ENCODE assay signal across 8 cellular contexts in the genomic region with DNA sequence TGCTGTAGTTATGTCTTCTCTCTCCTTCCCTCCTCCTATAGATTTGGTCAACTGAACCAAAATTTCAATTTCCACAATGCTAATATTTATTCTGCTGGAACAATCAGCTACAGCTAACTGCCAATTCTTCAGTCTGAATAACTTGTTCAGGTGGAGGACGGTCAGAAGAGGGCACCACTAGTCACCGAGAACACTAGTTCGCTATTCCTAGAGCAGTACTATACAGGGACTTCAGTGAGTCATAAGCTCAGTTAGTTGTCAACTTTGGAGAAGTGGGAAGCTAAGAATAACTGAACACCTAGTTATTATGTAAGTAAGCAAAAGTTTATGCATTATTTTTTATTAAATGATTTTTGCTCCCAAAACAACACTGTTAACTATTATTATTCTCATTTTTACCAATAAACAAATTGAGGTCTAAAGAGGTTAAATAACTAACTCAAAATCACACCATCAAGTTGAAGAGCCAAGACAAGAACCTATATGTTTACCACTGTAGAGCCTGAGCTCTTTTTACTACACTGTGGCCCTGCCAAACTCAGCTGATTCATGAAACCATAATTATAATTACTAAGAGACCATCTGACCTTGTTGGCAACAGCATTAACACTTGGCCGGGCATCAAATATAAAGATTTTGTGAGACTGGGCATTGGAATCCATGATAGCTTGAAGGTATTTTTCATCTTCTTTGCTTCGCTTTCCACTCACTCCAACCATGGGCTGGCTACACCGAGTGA. TPM values are rescaled to one million over a fixed set of nuclear protein-coding genes. Genes with fewer than 3 reads are reported as not detected.
DNase-seq lines count a peak whose midpoint lies in the region; ATAC-seq, FAIRE-seq and TF ChIP-seq lines count a peak whose summit lies in the region.

No MANE protein-coding gene starts in this region.

- H3K9me3 Mint-ChIP-seq in CD8-positive, alpha-beta memory T cell = no peaks in the 10 kb centered on the region

- intact Hi-C loops in colonic mucosa (cut with DNase I) = loop anchor here (10.0 kb wide), 2 partner anchors 506 to 546 kb away; a partner anchor contains a TSS
- intact Hi-C loops in right lobe of liver (cut with DNase I) = no loop called here

- no peaks in the 10 kb centered on the region for H3K27me3 Mint-ChIP-seq in CD8-positive, alpha-beta memory T cell

- peak; percentile 48 for FAIRE-seq in HTR-8/SVneo (lab: Jason Lieb, UNC)

- H3K36me3 ChIP-seq in SK-N-MC (ENCODE audit: insufficient read depth, low read length) = peaks cover 19% of the 10 kb centered on the region
- H3K36me3 ChIP-seq in colonic mucosa = no peaks in the 10 kb centered on the region
- H3K36me3 ChIP-seq in right lobe of liver = no peaks in the 10 kb centered on the region
- peaks cover 0 to 38% (median 0%) of the 10 kb centered on the region in 3 donors for H3K36me3 ChIP-seq in tibial nerve
- peaks cover 7% of the 10 kb centered on the region for H3K36me3 ChIP-seq in CD8-positive, alpha-beta memory T cell (ENCODE audit: insufficient read depth, low read length)

- H3K27ac ChIP-seq in SK-N-MC (no peak overlapping the region), colonic mucosa (no peak overlapping the region), right lobe of liver (no peak overlapping the region), tibial nerve (peak overlapping the region in 1 of 4 donors; percentile 28)
- H3K27ac ChIP-seq in CD8-positive, alpha-beta memory T cell (ENCODE audit: low read depth, low read length) = no peak overlapping the region

- H3K4me3 ChIP-seq in SK-N-MC (no peak overlapping the region), colonic mucosa (no peak overlapping the region), right lobe of liver (no peak overlapping the region), tibial nerve (no peak overlapping the region)
- H3K4me3 ChIP-seq in CD8-positive, alpha-beta memory T cell (ENCODE audit: low read length) = no peak overlapping the region

- H3K27me3 ChIP-seq in colonic mucosa (no peaks in the 10 kb centered on the region), right lobe of liver (no peaks in the 10 kb centered on the region), tibial nerve (no peaks in the 10 kb centered on the region)
- H3K27me3 ChIP-seq in CD8-positive, alpha-beta memory T cell (ENCODE audit: insufficient read depth, low read length, poor library complexity, severe bottlenecking) = no peaks in the 10 kb centered on the region

- DNase-seq in Ammon's horn (ENCODE audit: low spot score) (peak; percentile 85), HTR-8/SVneo (ENCODE audit: insufficient read length, low spot score) (peak; percentile 75), SK-N-MC (ENCODE audit: low read depth, low spot score) (peak; percentile 3), colonic mucosa (peak; percentile 49), right lobe of liver (no peak), tibial nerve (ENCODE audit: low spot score in 2 of 2) (peak in 1 of 2 donors; percentile 64)
- no peak for DNase-seq in CD8-positive, alpha-beta memory T cell

- peak in 1 of 2 donors; percentile 31 for TF ChIP-seq EP300 in tibial nerve (IDR thresholded peaks at IDR 0.05)

- H3K9ac ChIP-seq in SK-N-MC (ENCODE audit: insufficient read length) (no peak overlapping the region), colonic mucosa (ENCODE audit: low read depth in 2 of 2, low read length in 2 of 2) (no peak overlapping the region)

- peak; percentile 33 for TF ChIP-seq CTCF in colonic mucosa (IDR thresholded peaks at IDR 0.05)
- TF ChIP-seq CTCF in right lobe of liver (IDR thresholded peaks at IDR 0.05) = peak; percentile 32 to 45 (median 36)
- peak in 3 of 5 experiments; percentile 26 to 62 (median 41) for TF ChIP-seq CTCF in tibial nerve (IDR thresholded peaks at IDR 0.05)

- no peak for TF ChIP-seq POLR2A in right lobe of liver (IDR thresholded peaks at IDR 0.05)
- TF ChIP-seq POLR2A in tibial nerve (IDR thresholded peaks at IDR 0.05) = no peak

- no peaks in the 10 kb centered on the region for H3K4me1 ChIP-seq in colonic mucosa
- H3K4me1 ChIP-seq in right lobe of liver = no peaks in the 10 kb centered on the region
- peaks cover 0 to 5% (median 0%) of the 10 kb centered on the region in 4 donors for H3K4me1 ChIP-seq in tibial nerve
- H3K4me1 ChIP-seq in CD8-positive, alpha-beta memory T cell (ENCODE audit: insufficient read depth, low read length) = no peaks in the 10 kb centered on the region

- peak overlapping the region in 1 of 8 donors; percentile 50 for H3K27ac Mint-ChIP-seq in CD8-positive, alpha-beta memory T cell

- no peak overlapping the region for H3K4me3 Mint-ChIP-seq in CD8-positive, alpha-beta memory T cell

- CTCF ChIA-PET in CD8-positive, alpha-beta memory T cell (lab: Charles Lee) = interaction anchor here (0.6 to 1.6 kb wide), 4 partner anchors 13 to 546 kb away, joined by 3 to 9 read pairs (median 4); a partner anchor contains a TSS

- ATAC-seq in GM18502 (IDR thresholded peaks at IDR 0.05; ENCODE audit: poor library complexity, unreplicated experiment) (peak; percentile 80), right lobe of liver (peak; percentile 77 to 84 (median 82))

- H3K9me3 ChIP-seq in SK-N-MC (ENCODE audit: low read depth, low read length) (no peaks in the 10 kb centered on the region), colonic mucosa (no peaks in the 10 kb centered on the region), right lobe of liver (no peaks in the 10 kb centered on the region), tibial nerve (no peaks in the 10 kb centered on the region)
- H3K9me3 ChIP-seq in CD8-positive, alpha-beta memory T cell (ENCODE audit: low read length) = no peaks in the 10 kb centered on the region

- peaks cover 0 to 53% (median 9%) of the 10 kb centered on the region in 3 donors for H3K36me3 Mint-ChIP-seq in CD8-positive, alpha-beta memory T cell

- POLR2A ChIA-PET in CD8-positive, alpha-beta memory T cell (lab: Charles Lee) = interaction anchor here (0.7 kb wide), 1 partner anchor 52 kb away, joined by 3 read pairs; no protein-coding TSS in a partner anchor

- WGBS in right lobe of liver (ENCODE audit: insufficient coverage, low coverage, low lambda C conversion rate, missing lambda C conversion rate) = 83% methylated on average over 6 of the region's 6 CpGs
- WGBS in tibial nerve, 2 donors = 59 to 62% methylated on average over 6 of the region's 6 CpGs

- no peaks in the 10 kb centered on the region for H3K4me1 Mint-ChIP-seq in CD8-positive, alpha-beta memory T cell

RNA-seq across cellular contexts. Expression of a gene that starts 59.0 kb away (rescaled TPM):
- total RNA-seq in colonic mucosa (10 to 100 TPM; 39.9 to 47.3 TPM), right lobe of liver (10 to 100 TPM; 25.5 to 46.2 (median 36.1) TPM), tibial nerve (10 to 100 TPM; 48.9 to 58.0 (median 52.1) TPM)
- 10 to 100 TPM; 63.7 to 64.4 TPM for total RNA-seq in CD8-positive, alpha-beta memory T cell
- 46.1 TPM for polyA plus RNA-seq in CD8-positive, alpha-beta memory T cell

RNA-seq across cellular contexts. Expression of a gene that starts 59.7 kb away (rescaled TPM):
- total RNA-seq in colonic mucosa (10 to 100 TPM; 17.5 to 22.1 TPM), right lobe of liver (10 to 100 TPM; 12.9 to 28.1 (median 16.6) TPM), tibial nerve (10 to 100 TPM; 46.1 to 91.8 (median 54.3) TPM)
- total RNA-seq in CD8-positive, alpha-beta memory T cell = 10 to 100 TPM; 33.9 to 35.8 TPM
- polyA plus RNA-seq in CD8-positive, alpha-beta memory T cell = 14.7 TPM

Comparison
In these comparisons a context has a peak if more than half of its experiments do, and no peak if none do; other contexts are left out.
1. DNase-seq: peak in Ammon's horn (single experiment), HTR-8/SVneo (single experiment), SK-N-MC (single experiment) and colonic mucosa (single experiment); none in right lobe of liver (0 of 3) and CD8-positive, alpha-beta memory T cell (0 of 5).
2. Peak in every context shown above with its lines, with median percentiles within 50 percentile points of each other: CTCF ChIP-seq.